ENCODE assay signal across 23 cellular contexts in genomic region chr3:99903844-99904243, GRCh38.
"Had no signal": no experiment of that assay in that cellular context is flagged by ENCODE, and none has a peak within 500 bp of the region (broad histone marks: within the 10 kb centered on the region; RNA-seq: fewer than 3 reads in every experiment).

No MANE protein-coding gene starts in this region.

- DNase-seq: activated CD4-positive, alpha-beta memory T cell treated with anti-CD3 and anti-CD28 coated beads, Interleukin-2, amount 10 ng/mL, durations not matched to agents 7 days and 5 days; activated CD4-positive, alpha-beta T cell treated with anti-CD3 and anti-CD28 coated beads for 4 hours; activated effector memory CD4-positive, alpha-beta T cell treated with anti-CD3 and anti-CD28 coated beads, Interleukin-2, amount 50 U/mL, for 16 hours; activated T-cell treated with anti-CD3 and anti-CD28 coated beads, Interleukin-2, amount 50 U/mL, for 48 hours; amygdala; body of pancreas; dermis blood vessel endothelial cell; erythroblast; hypothalamus; kidney glomerular epithelial cell; left ventricle myocardium superior; mesendoderm; natural killer cell; posterior cingulate gyrus; stimulated activated CD4-positive, alpha-beta T cell treated with anti-CD3 and anti-CD28 coated beads, Interleukin-2, amount 100 ng/mL, for 48 hours; stimulated activated naive B cell treated with anti-CD40 and anti-IgM and Interleukin-4, amounts not matched to agents 10 μg/mL and 1 μg/mL and 100 μg/mL, for 72 hours; T-helper 1 cell; tibial artery had no signal

- ATAC-seq: activated naive CD4-positive, alpha-beta T cell treated with anti-CD3 and anti-CD28 coated beads, Interleukin-2, amount 50 U/mL, for 72 hours; body of pancreas; left ventricle myocardium superior; natural killer cell; stimulated activated naive B cell treated with anti-CD40 and anti-IgM and Interleukin-4, amounts not matched to agents 10 μg/mL and 1 μg/mL and 100 μg/mL, for 72 hours; WTC11 had no signal

- H3K27me3 Mint-ChIP-seq: activated CD4-positive, alpha-beta memory T cell treated with anti-CD3 and anti-CD28 coated beads, Interleukin-2, amount 10 ng/mL, durations not matched to agents 7 days and 5 days; central memory CD8-positive, alpha-beta T cell; stimulated activated naive B cell treated with anti-CD40 and anti-IgM and Interleukin-4, amounts not matched to agents 10 μg/mL and 1 μg/mL and 100 μg/mL, for 72 hours had no signal

- H3K4me1 Mint-ChIP-seq: central memory CD8-positive, alpha-beta T cell; natural killer cell had no signal

- H3K4me3 ChIP-seq: body of pancreas, tibial artery, vagina had no signal

- H3K9me3 ChIP-seq: body of pancreas, neutrophil, tibial artery, vagina had no signal

- H3K4me3 Mint-ChIP-seq: activated CD4-positive, alpha-beta memory T cell treated with anti-CD3 and anti-CD28 coated beads, Interleukin-2, amount 10 ng/mL, durations not matched to agents 7 days and 5 days; central memory CD8-positive, alpha-beta T cell; natural killer cell; stimulated activated naive B cell treated with anti-CD40 and anti-IgM and Interleukin-4, amounts not matched to agents 10 μg/mL and 1 μg/mL and 100 μg/mL, for 72 hours; WTC11 had no signal

- H3K27ac ChIP-seq: body of pancreas, neutrophil, tibial artery, vagina had no signal

- H3K27me3 ChIP-seq: body of pancreas, neutrophil, tibial artery, vagina had no signal

- H3K27ac Mint-ChIP-seq: activated CD4-positive, alpha-beta memory T cell treated with anti-CD3 and anti-CD28 coated beads, Interleukin-2, amount 10 ng/mL, durations not matched to agents 7 days and 5 days; activated naive CD4-positive, alpha-beta T cell treated with anti-CD3 and anti-CD28 coated beads, Interleukin-2, amount 50 U/mL, for 72 hours; natural killer cell; stimulated activated naive B cell treated with anti-CD40 and anti-IgM and Interleukin-4, amounts not matched to agents 10 μg/mL and 1 μg/mL and 100 μg/mL, for 72 hours; WTC11 had no signal

- H3K36me3 Mint-ChIP-seq: natural killer cell, WTC11 had no signal

- H3K36me3 ChIP-seq: neutrophil, tibial artery, vagina had no signal

- H3K9me3 Mint-ChIP-seq: activated CD4-positive, alpha-beta memory T cell treated with anti-CD3 and anti-CD28 coated beads, Interleukin-2, amount 10 ng/mL, durations not matched to agents 7 days and 5 days; central memory CD8-positive, alpha-beta T cell; natural killer cell; stimulated activated naive B cell treated with anti-CD40 and anti-IgM and Interleukin-4, amounts not matched to agents 10 μg/mL and 1 μg/mL and 100 μg/mL, for 72 hours; WTC11 had no signal
